In genomic region chr5:130871346-130872086, GRCh38 we compare ENCODE assay signal across 9 cellular contexts.
A peak's percentile ranks its signal among the peaks of the same experiment; 100 is the strongest.
DNase-seq lines count a peak whose midpoint lies in the region; ATAC-seq and TF ChIP-seq lines count a peak whose summit lies in the region.
"Had no signal": no experiment of that assay in that cellular context is flagged by ENCODE, and none has a peak within 500 bp of the region (broad histone marks: within the 10 kb centered on the region; RNA-seq: fewer than 3 reads in every experiment).

No MANE protein-coding gene starts in this region.

- no peak overlapping the region for H3K27ac Mint-ChIP-seq in nephron
- H3K27ac Mint-ChIP-seq: stimulated activated naive CD8-positive, alpha-beta T cell treated with anti-CD3 and anti-CD28 coated beads, Interleukin-15, Interleukin-2, amounts not matched to agents 100 ng/mL and 50 ng/mL, for 24 hours had no signal

- no peak overlapping the region for H3K4me3 Mint-ChIP-seq in nephron
- H3K4me3 Mint-ChIP-seq: stimulated activated naive CD8-positive, alpha-beta T cell treated with anti-CD3 and anti-CD28 coated beads, Interleukin-15, Interleukin-2, amounts not matched to agents 100 ng/mL and 50 ng/mL, for 24 hours had no signal

- no peaks in the 10 kb centered on the region for H3K36me3 ChIP-seq in DOHH2 (ENCODE audit: control insufficient read depth, low read length)
- H3K36me3 ChIP-seq in ascending aorta, result no peaks in the 10 kb centered on the region

- H3K4me3 ChIP-seq in DOHH2 (ENCODE audit: low read length) (no peak overlapping the region), ascending aorta (no peak overlapping the region)

- peak; percentile 6 for DNase-seq in effector CD8-positive, alpha-beta T cell (lab: John Stamatoyannopoulos, UW)
- DNase-seq in HK-2 (ENCODE audit: unreplicated experiment), result no peak
- no peak for DNase-seq in ascending aorta (ENCODE audit: low spot score in 2 of 2)

- H3F3A ChIP-seq in DOHH2 (ENCODE audit: control insufficient read depth, insufficient read depth), result no peaks in the 10 kb centered on the region

- ATAC-seq in GM19463 (IDR thresholded peaks at IDR 0.05; ENCODE audit: unreplicated experiment), result peak; percentile 84
- ATAC-seq in HG03575 (IDR thresholded peaks at IDR 0.05; ENCODE audit: extremely low read depth, insufficient number of reproducible peaks, low FRiP score, unreplicated experiment), result peak; percentile 60

- H3K4me2 ChIP-seq in DOHH2 (ENCODE audit: low read length), result no peak overlapping the region

- H3K4me1 ChIP-seq in DOHH2 (ENCODE audit: control insufficient read depth, low read length) (no peaks in the 10 kb centered on the region), ascending aorta (no peaks in the 10 kb centered on the region)

- no peaks in the 10 kb centered on the region for H3K9me2 ChIP-seq in DOHH2 (replicated peaks; ENCODE audit: control insufficient read depth, low read length)

- intact Hi-C loops in ascending aorta (cut with DNase I), result no loop called here

- peaks cover 12% of the 10 kb centered on the region for H3K9me3 Mint-ChIP-seq in nephron
- H3K9me3 Mint-ChIP-seq: stimulated activated naive CD8-positive, alpha-beta T cell treated with anti-CD3 and anti-CD28 coated beads, Interleukin-15, Interleukin-2, amounts not matched to agents 100 ng/mL and 50 ng/mL, for 24 hours had no signal

- H3K27me3 ChIP-seq in DOHH2 (ENCODE audit: control insufficient read depth, low read length) (peaks cover 3% of the 10 kb centered on the region; the same call in 1 of the 2 replicates), ascending aorta (no peaks in the 10 kb centered on the region)

- H3K9me3 ChIP-seq in DOHH2 (ENCODE audit: control insufficient read depth, insufficient read depth, low read length) (no peaks in the 10 kb centered on the region), ascending aorta (no peaks in the 10 kb centered on the region)

- no peaks in the 10 kb centered on the region for H3K36me3 Mint-ChIP-seq in nephron (ENCODE audit: low read depth)

- H3K4me1 Mint-ChIP-seq in nephron, result peaks cover 7% of the 10 kb centered on the region

- no peaks in the 10 kb centered on the region for H3K79me2 ChIP-seq in DOHH2 (ENCODE audit: control insufficient read depth, low read length)

- no peak overlapping the region for H3K27ac ChIP-seq in DOHH2 (ENCODE audit: low read depth, low read length)
- H3K27ac ChIP-seq in VCaP, result no peak overlapping the region
- no peak overlapping the region for H3K27ac ChIP-seq in ascending aorta

- no peaks in the 10 kb centered on the region for H3K27me3 Mint-ChIP-seq in nephron (ENCODE audit: low read depth)
- H3K27me3 Mint-ChIP-seq: stimulated activated naive CD8-positive, alpha-beta T cell treated with anti-CD3 and anti-CD28 coated beads, Interleukin-15, Interleukin-2, amounts not matched to agents 100 ng/mL and 50 ng/mL, for 24 hours had no signal

- H4K20me1 ChIP-seq in DOHH2 (ENCODE audit: control insufficient read depth, insufficient read depth, low read depth, low read length), result no peaks in the 10 kb centered on the region

- peak; percentile 67 for TF ChIP-seq CTCF in DOHH2 (IDR thresholded peaks at IDR 0.05; ENCODE audit: low read depth, low read length, poor library complexity, severe bottlenecking)
- TF ChIP-seq CTCF in VCaP (conservative IDR thresholded peaks at IDR 0.05), result peak; percentile 75
- TF ChIP-seq CTCF in nephron (IDR thresholded peaks at IDR 0.05; ENCODE audit: unreplicated experiment in 3 of 3), result peak in 2 of 3 experiments; percentile 10 to 37
- TF ChIP-seq CTCF in ascending aorta (IDR thresholded peaks at IDR 0.05), result peak in 1 of 3 experiments; percentile 25
